21 cellular contexts compared by ENCODE assay signal in genomic region chr3:64715211-64715982, GRCh38. TPM values are rescaled to one million over a fixed set of nuclear protein-coding genes. Genes with fewer than 3 reads are reported as not detected.
"Had no signal": no experiment of that assay in that cellular context is flagged by ENCODE, and none has a peak within 500 bp of the region (broad histone marks: within the 10 kb centered on the region; RNA-seq: fewer than 3 reads in every experiment).

No MANE protein-coding gene starts in this region.

- ATAC-seq: activated CD8-positive, alpha-beta T cell treated with anti-CD3 and anti-CD28 coated beads, Interleukin-2, amount 10 ng/mL, durations not matched to agents 7 days and 5 days; effector memory CD8-positive, alpha-beta T cell; natural killer cell treated with Interleukin-12 subunit alpha and Interleukin-12 subunit beta and Interleukin-15 and Interleukin-18, amount 100 ng/mL, for 72 hours; stimulated activated effector memory CD8-positive, alpha-beta T cell treated with anti-CD3 and anti-CD28 coated beads, Interleukin-12 subunit alpha, Interleukin-12 subunit beta, amount 100 ng/mL, for 72 hours had no signal

- H3K27ac ChIP-seq: brain microvascular endothelial cell, dorsolateral prefrontal cortex, esophagus squamous epithelium, hepatocyte, neutrophil, ovary, stomach had no signal

- H3K4me3 ChIP-seq: dorsolateral prefrontal cortex, esophagus squamous epithelium, hepatocyte, ovary, stomach had no signal

- H3K9me3 ChIP-seq: esophagus squamous epithelium, neutrophil, ovary, stomach had no signal

- H3K36me3 ChIP-seq: brain microvascular endothelial cell, esophagus squamous epithelium, neutrophil, ovary, stomach had no signal

- H3K4me1 ChIP-seq: esophagus squamous epithelium had no signal

- DNase-seq: activated CD4-positive, alpha-beta T cell treated with anti-CD3 and anti-CD28 coated beads for 1 hour; activated CD4-positive, alpha-beta T cell treated with anti-CD3 and anti-CD28 coated beads, Interleukin-2, amount 50 U/mL, for 1 hour; activated CD8-positive, alpha-beta T cell treated with anti-CD3 and anti-CD28 coated beads, Interleukin-2, amount 10 ng/mL, durations not matched to agents 7 days and 5 days; activated gamma-delta T cell treated with Interleukin-2 at 50 U/mL for 16 hours; anterior cingulate cortex; brain microvascular endothelial cell; central memory CD4-positive, alpha-beta T cell; dorsolateral prefrontal cortex; effector memory CD8-positive, alpha-beta T cell; esophagus squamous epithelium; immature natural killer cell; ovary; small intestine; stimulated activated CD4-positive, alpha-beta T cell treated with anti-CD3 and anti-CD28 coated beads, Interleukin-2, amount 100 ng/mL, for 24 hours; stomach; T-helper 1 cell had no signal

- H3K27me3 ChIP-seq: brain microvascular endothelial cell, esophagus squamous epithelium, hepatocyte, neutrophil, ovary, stomach had no signal

RNA-seq across cellular contexts. Expression of gene ADAMTS9, which starts 27.6 kb away (rescaled TPM):
- total RNA-seq: activated CD8-positive, alpha-beta T cell treated with anti-CD3 and anti-CD28 coated beads, Interleukin-2, amount 10 ng/mL, durations not matched to agents 7 days and 5 days; activated T-helper 1 cell treated with anti-CD3 and anti-CD28 coated beads, Interleukin-12 subunit alpha, Interleukin-12 subunit beta, Interleukin-2, Interleukin-4 antibody, amounts not matched to agents 30 ng/mL and 10 ng/mL and 1 ng/mL, durations not matched to agents 14 hours and 24 hours and 36 hours; natural killer cell treated with Interleukin-12 subunit alpha and Interleukin-12 subunit beta and Interleukin-15 and Interleukin-18, amount 100 ng/mL, for 72 hours had no signal
- polyA plus RNA-seq: immature natural killer cell had no signal
